Comparison of ENCODE assay signal across 23 cellular contexts in the genomic region with DNA sequence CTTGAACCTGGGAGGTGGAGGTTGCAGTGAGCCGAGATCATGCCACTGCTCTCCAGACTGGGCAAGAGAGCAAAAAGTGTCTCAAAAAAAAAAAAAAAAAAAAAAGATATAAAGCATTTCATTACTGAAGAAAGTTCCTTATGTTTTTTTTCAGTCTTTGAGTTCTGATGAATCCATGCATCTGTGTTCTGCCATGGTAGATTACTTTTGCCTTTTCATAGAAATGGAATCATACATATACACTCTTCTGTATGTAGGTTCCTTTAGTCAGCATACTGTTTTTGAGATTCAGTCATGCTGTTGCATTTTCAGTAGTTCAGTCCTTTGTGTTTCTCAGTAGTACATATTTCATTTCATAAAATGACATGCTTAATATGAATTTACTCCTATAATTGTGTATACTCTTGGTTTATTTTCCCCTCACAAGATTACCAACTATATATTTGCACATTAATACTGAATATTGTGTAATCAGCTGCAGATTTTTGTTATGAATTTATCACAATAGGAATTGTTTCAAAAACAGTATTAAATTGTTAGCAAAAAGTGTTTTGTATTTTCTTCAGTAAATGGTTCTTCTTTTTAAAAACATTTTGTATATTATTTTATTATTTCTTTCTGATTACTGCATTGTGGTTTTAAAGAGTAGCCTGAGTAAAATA.
"Had no signal": no experiment of that assay in that cellular context is flagged by ENCODE, and none has a peak within 500 bp of the region (broad histone marks: within the 10 kb centered on the region; RNA-seq: fewer than 3 reads in every experiment).

No MANE protein-coding gene starts in this region.

- DNase-seq: dermis blood vessel endothelial cell; dorsolateral prefrontal cortex; effector CD4-positive, alpha-beta T cell; effector memory CD4-positive, alpha-beta T cell; foreskin keratinocyte; glutamatergic neuron; heart right ventricle; hippocampal formation; left cardiac atrium; left lung; left ventricle myocardium superior; lower lobe of right lung; mesenchymal stem cell; mucosa of descending colon; naive B cell; naive thymus-derived CD8-positive, alpha-beta T cell had no signal

- H3K9me3 ChIP-seq: esophagus muscularis mucosa, gastroesophageal sphincter, heart right ventricle, left lung, lower lobe of right lung, mucosa of descending colon had no signal

- H3K4me3 ChIP-seq: coronary artery, dorsolateral prefrontal cortex, esophagus muscularis mucosa, gastroesophageal sphincter, heart right ventricle, left lung, lower lobe of right lung, mucosa of descending colon had no signal

- ATAC-seq: foreskin keratinocyte; gastroesophageal sphincter; heart right ventricle; left cardiac atrium; left lung; left ventricle myocardium superior; lower lobe of right lung; mucosa of descending colon; naive thymus-derived CD8-positive, alpha-beta T cell had no signal

- H3K27me3 ChIP-seq: dorsolateral prefrontal cortex, esophagus muscularis mucosa, foreskin keratinocyte, gastroesophageal sphincter had no signal

- H3K27ac ChIP-seq: coronary artery, dorsolateral prefrontal cortex, esophagus muscularis mucosa, foreskin keratinocyte, gastroesophageal sphincter, heart right ventricle, left lung, lower lobe of right lung had no signal

- H3K36me3 ChIP-seq: esophagus muscularis mucosa, gastroesophageal sphincter, heart right ventricle, left lung, lower lobe of right lung had no signal

- FAIRE-seq: endothelial cell of umbilical vein, frontal cortex, islet of Langerhans, keratinocyte had no signal
